14 cellular contexts compared by ENCODE assay signal in genomic region chr4:19748470-19748869, GRCh38.
DNase-seq lines count a peak whose midpoint lies in the region; ATAC-seq, FAIRE-seq and TF ChIP-seq lines count a peak whose summit lies in the region.
"Had no signal": no experiment of that assay in that cellular context is flagged by ENCODE, and none has a peak within 500 bp of the region (broad histone marks: within the 10 kb centered on the region; RNA-seq: fewer than 3 reads in every experiment).

No MANE protein-coding gene starts in this region.

- H3K27me3 Mint-ChIP-seq in activated CD4-positive, alpha-beta T cell treated with anti-CD3 and anti-CD28 coated beads for 36 hours, result no peaks in the 10 kb centered on the region

- peaks cover 6% of the 10 kb centered on the region for H3K9me3 Mint-ChIP-seq in activated CD4-positive, alpha-beta T cell treated with anti-CD3 and anti-CD28 coated beads for 36 hours (ENCODE audit: low read depth)
- H3K9me3 Mint-ChIP-seq: WTC11 had no signal

- H3K9ac ChIP-seq in kidney (ENCODE audit: low read length in 2 of 2), result no peak overlapping the region

- no peak for TF ChIP-seq CTCF in choroid plexus epithelial cell (conservative IDR thresholded peaks at IDR 0.05; ENCODE audit: low read depth, low read length)
- TF ChIP-seq CTCF in kidney (IDR thresholded peaks at IDR 0.05; ENCODE audit: borderline replicate concordance, extremely low read depth, insufficient read depth), result no peak
- no peak for TF ChIP-seq CTCF in testis (IDR thresholded peaks at IDR 0.05)

- no peaks in the 10 kb centered on the region for H3K36me3 ChIP-seq in kidney (ENCODE audit: control insufficient read depth in 1 of 2, insufficient read depth in 2 of 2, low read length in 2 of 2)
- no peaks in the 10 kb centered on the region for H3K36me3 ChIP-seq in testis (ENCODE audit: low read depth, missing control alignments)

- peaks cover 0 to 5% of the 10 kb centered on the region in 2 donors for H3K4me1 ChIP-seq in kidney (ENCODE audit: control insufficient read depth in 1 of 2, insufficient read depth in 1 of 2, low read depth in 1 of 2, low read length in 2 of 2)
- H3K4me1 ChIP-seq in testis, result no peaks in the 10 kb centered on the region

- H3K9me3 ChIP-seq in kidney (ENCODE audit: control insufficient read depth in 1 of 2, low read length in 2 of 2) (no peaks in the 10 kb centered on the region), testis (no peaks in the 10 kb centered on the region)

- H3K4me3 Mint-ChIP-seq in activated CD4-positive, alpha-beta T cell treated with anti-CD3 and anti-CD28 coated beads for 36 hours, result no peak overlapping the region
- H3K4me3 Mint-ChIP-seq: WTC11 had no signal

- no peak for ATAC-seq in HG02970 (IDR thresholded peaks at IDR 0.05; ENCODE audit: low FRiP score, unreplicated experiment)
- ATAC-seq in activated CD4-positive, alpha-beta T cell treated with anti-CD3 and anti-CD28 coated beads for 36 hours, result no peak
- ATAC-seq: SK-N-SH treated with all-trans-retinoic acid at 6 μM for 48 hours, WTC11 had no signal

- WGBS in testis, 2 donors, result 43 to 55% methylated on average over 3 of the region's 3 CpGs

- CTCF ChIA-PET in activated CD4-positive, alpha-beta T cell treated with anti-CD3 and anti-CD28 coated beads for 36 hours (lab: Charles Lee), result interaction anchor here (0.5 kb wide), 1 partner anchor 33 kb away, joined by 3 read pairs; no protein-coding TSS in a partner anchor

- intact Hi-C loops in kidney (cut with DNase I) (no loop called here), testis (cut with DNase I; ENCODE audit: low total_unique reads) (no loop called here)
- intact Hi-C loops in activated CD4-positive, alpha-beta T cell treated with anti-CD3 and anti-CD28 coated beads for 36 hours (cut with DNase I, micrococcal nuclease), result no loop called here

- no peaks in the 10 kb centered on the region for H3K4me1 Mint-ChIP-seq in activated CD4-positive, alpha-beta T cell treated with anti-CD3 and anti-CD28 coated beads for 36 hours
- H3K4me1 Mint-ChIP-seq: WTC11 had no signal

- no peak overlapping the region for H3K4me3 ChIP-seq in choroid plexus epithelial cell (ENCODE audit: low read depth, low read length)
- H3K4me3 ChIP-seq in kidney (ENCODE audit: low read length in 2 of 2), result no peak overlapping the region
- no peak overlapping the region for H3K4me3 ChIP-seq in testis

- no peaks in the 10 kb centered on the region for H3K27me3 ChIP-seq in testis

- no peaks in the 10 kb centered on the region for H3K36me3 Mint-ChIP-seq in activated CD4-positive, alpha-beta T cell treated with anti-CD3 and anti-CD28 coated beads for 36 hours (ENCODE audit: low read depth)
- H3K36me3 Mint-ChIP-seq: WTC11 had no signal

- H3K27ac ChIP-seq in kidney (ENCODE audit: low read depth in 2 of 2, low read length in 2 of 2), result no peak overlapping the region
- no peak overlapping the region for H3K27ac ChIP-seq in testis

- peak; percentile 83 for DNase-seq in GM04504 (ENCODE audit: low read depth)
- DNase-seq in choroid plexus epithelial cell (ENCODE audit: low read depth), result peak; percentile 91
- DNase-seq in kidney, result peak; percentile 52
- peak; percentile 42 for DNase-seq in testis
- no peak for DNase-seq in cerebellum (ENCODE audit: low spot score)
- DNase-seq in middle frontal gyrus (ENCODE audit: extremely low spot score, low spot score), result no peak
- no peak for DNase-seq in activated CD4-positive, alpha-beta T cell treated with anti-CD3 and anti-CD28 coated beads for 36 hours
- DNase-seq: activated T-cell treated with anti-CD3 and anti-CD28 coated beads for 4 hours, NCI-H1417, NCI-H774 had no signal

- POLR2A ChIA-PET in activated CD4-positive, alpha-beta T cell treated with anti-CD3 and anti-CD28 coated beads for 36 hours (lab: Charles Lee), result no interaction called here

- no peak for FAIRE-seq in kidney (lab: Jason Lieb, UNC)
- FAIRE-seq: H1 had no signal

- TF ChIP-seq POLR2A in testis (IDR thresholded peaks at IDR 0.05), result no peak

- no peak overlapping the region for H3K27ac Mint-ChIP-seq in activated CD4-positive, alpha-beta T cell treated with anti-CD3 and anti-CD28 coated beads for 36 hours
- H3K27ac Mint-ChIP-seq: WTC11 had no signal

Comparison
In these comparisons a context has a peak if more than half of its experiments do, and no peak if none do; other contexts are left out.
1. DNase-seq: peak in GM04504 (single experiment), choroid plexus epithelial cell (single experiment), kidney (single experiment) and testis (single experiment); none in cerebellum (single experiment), middle frontal gyrus (single experiment) and activated CD4-positive, alpha-beta T cell treated with anti-CD3 and anti-CD28 coated beads for 36 hours (single experiment).